Comparison of ENCODE assay signal across 8 cellular contexts in genomic region chr6:125749112-125749863, GRCh38. TPM values are rescaled to one million over a fixed set of nuclear protein-coding genes. Genes with fewer than 3 reads are reported as not detected.
A peak's percentile ranks its signal among the peaks of the same experiment; 100 is the strongest.
DNase-seq lines count a peak whose midpoint lies in the region; ATAC-seq and TF ChIP-seq lines count a peak whose summit lies in the region.

Gene HEY2 (plus strand): TSS chr6:125749632. CDS start chr6:125749777, 145 bp downstream.

- peak; percentile 78 for DNase-seq in COLO829 (ENCODE audit: low spot score)
- DNase-seq in HS-5 (ENCODE audit: low read depth), result peak; percentile 44
- peak; percentile 76 for DNase-seq in activated T-cell treated with anti-CD3 and anti-CD28 coated beads, Interleukin-2, amount 50 U/mL, for 4 hours
- DNase-seq in erythroblast (lab: John Stamatoyannopoulos, UW), result peak; percentile 96 to 98
- DNase-seq in stimulated activated CD8-positive, alpha-beta memory T cell treated with anti-CD3 and anti-CD28 coated beads, Interleukin-4, amount 100 ng/mL, for 1 hour (ENCODE audit: low read depth in 2 of 2, low spot score in 1 of 2), result peak; percentile 60 to 65

- TF ChIP-seq POLR2A in erythroblast (IDR thresholded peaks at IDR 0.05; ENCODE audit: low read length), result no peak

- peak within 1 kb of the TSS; percentile 96 for H3K9ac ChIP-seq in OCI-LY1 (ENCODE audit: low read length)
- H3K9ac ChIP-seq in mucosa of rectum (ENCODE audit: low read depth in 1 of 2, low read length in 2 of 2), result peak within 1 kb of the TSS; percentile 27 to 70

- peak; percentile 82 for ATAC-seq in GM21360 (IDR thresholded peaks at IDR 0.05; ENCODE audit: unreplicated experiment)
- peak; percentile 72 to 77 for ATAC-seq in activated T-cell treated with anti-CD3 and anti-CD28 coated beads, Interleukin-2, amount 50 U/mL, for 4 hours

- peak within 1 kb of the TSS; percentile 92 for H3K4me2 ChIP-seq in OCI-LY1 (ENCODE audit: low read length)

- H3K9me3 ChIP-seq in OCI-LY1 (ENCODE audit: low read length), result no peaks in the 10 kb centered on the region
- H3K9me3 ChIP-seq in mucosa of rectum (ENCODE audit: control insufficient read depth in 2 of 2, low read length in 2 of 2), result no peaks in the 10 kb centered on the region

- H2AFZ ChIP-seq in OCI-LY1 (ENCODE audit: low read length), result no peak within 1 kb of the TSS

- peak within 1 kb of the TSS; percentile 98 for H3K27ac ChIP-seq in OCI-LY1 (ENCODE audit: low read depth, low read length, poor library complexity, severe bottlenecking)
- peak within 1 kb of the TSS; percentile 63 to 67 for H3K27ac ChIP-seq in mucosa of rectum (ENCODE audit: low read depth in 2 of 2, low read length in 2 of 2)

- H3K36me3 Mint-ChIP-seq in activated T-cell treated with anti-CD3 and anti-CD28 coated beads, Interleukin-2, amount 50 U/mL, for 4 hours (ENCODE audit: insufficient read depth), result no peaks in the 10 kb centered on the region

- H3K4me1 Mint-ChIP-seq in activated T-cell treated with anti-CD3 and anti-CD28 coated beads, Interleukin-2, amount 50 U/mL, for 4 hours (ENCODE audit: low read depth), result peaks cover 36% of the 10 kb centered on the region

- H3K4me3 ChIP-seq in OCI-LY1 (ENCODE audit: low read depth, low read length, poor library complexity, severe bottlenecking) (peak within 1 kb of the TSS; percentile 72), mucosa of rectum (ENCODE audit: low read length in 2 of 2) (peak within 1 kb of the TSS; percentile 77 to 86)

- H3F3A ChIP-seq in OCI-LY1 (ENCODE audit: insufficient read depth, low read length), result peaks cover 4% of the 10 kb centered on the region; the same call in 1 of the 2 replicates

- peaks cover 73% of the 10 kb centered on the region for H3K4me1 ChIP-seq in OCI-LY1 (ENCODE audit: insufficient read depth, low read length, severe bottlenecking)
- H3K4me1 ChIP-seq in mucosa of rectum (ENCODE audit: control insufficient read depth in 2 of 2, insufficient read depth in 2 of 2, low read length in 2 of 2), result peaks cover 16 to 17% of the 10 kb centered on the region in 2 donors

- TF ChIP-seq CTCF in OCI-LY1 (IDR thresholded peaks at IDR 0.05; ENCODE audit: low read length), result no peak

- no peaks in the 10 kb centered on the region for H3K9me3 Mint-ChIP-seq in activated T-cell treated with anti-CD3 and anti-CD28 coated beads, Interleukin-2, amount 50 U/mL, for 4 hours

- H3K79me2 ChIP-seq in OCI-LY1 (ENCODE audit: insufficient read depth, low read length), result peaks cover 18% of the 10 kb centered on the region

- peaks cover 65% of the 10 kb centered on the region for H3K27me3 Mint-ChIP-seq in activated T-cell treated with anti-CD3 and anti-CD28 coated beads, Interleukin-2, amount 50 U/mL, for 4 hours (ENCODE audit: low read depth)

- H3K36me3 ChIP-seq in OCI-LY1 (ENCODE audit: insufficient read depth, low read length) (peaks cover 19% of the 10 kb centered on the region; the same call in 1 of the 2 replicates), mucosa of rectum (ENCODE audit: control insufficient read depth in 2 of 2, insufficient read depth in 2 of 2, low read length in 2 of 2) (no peaks in the 10 kb centered on the region)

- H3K27me3 ChIP-seq in OCI-LY1 (ENCODE audit: insufficient read depth, low read length) (no peaks in the 10 kb centered on the region), mucosa of rectum (ENCODE audit: control insufficient read depth in 2 of 2, insufficient read depth in 2 of 2, low read length in 2 of 2) (peaks cover 55 to 74% of the 10 kb centered on the region in 2 donors)

- peak within 1 kb of the TSS; percentile 86 for H3K4me3 Mint-ChIP-seq in activated T-cell treated with anti-CD3 and anti-CD28 coated beads, Interleukin-2, amount 50 U/mL, for 4 hours

- H3K9me2 ChIP-seq in OCI-LY1 (ENCODE audit: low read depth, low read length), result no peaks in the 10 kb centered on the region

- no peaks in the 10 kb centered on the region for H4K20me1 ChIP-seq in OCI-LY1 (ENCODE audit: insufficient read depth, low read length)

RNA-seq across cellular contexts. Expression of gene HEY2, which starts in this region (rescaled TPM):
- total RNA-seq in activated T-cell treated with anti-CD3 and anti-CD28 coated beads, Interleukin-2, amount 50 U/mL, for 4 hours, result under 1 TPM in 1 of 3 donors, not detected in 2; 0.10 TPM

Comparison
In these comparisons a context has a peak if more than half of its experiments do, and no peak if none do; other contexts are left out.
1. Peak in every context shown above with its lines: DNase-seq, ATAC-seq, H3K4me3 ChIP-seq and H3K27ac ChIP-seq.
2. Peak in DNase-seq and ATAC-seq in activated T-cell treated with anti-CD3 and anti-CD28 coated beads, Interleukin-2, amount 50 U/mL, for 4 hours; RNA of the gene not detected or under 1 TPM.
3. DNase-seq: peak in every context shown above with its lines; median percentile 97 in erythroblast; 78 in COLO829; 76 in activated T-cell treated with anti-CD3 and anti-CD28 coated beads, Interleukin-2, amount 50 U/mL, for 4 hours; 62 in stimulated activated CD8-positive, alpha-beta memory T cell treated with anti-CD3 and anti-CD28 coated beads, Interleukin-4, amount 100 ng/mL, for 1 hour; 44 in HS-5.